ENCODE assay signal across 18 cellular contexts in genomic region chr2:105671156-105671555, GRCh38.
A peak's percentile ranks its signal among the peaks of the same experiment; 100 is the strongest.
DNase-seq lines count a peak whose midpoint lies in the region; ATAC-seq, FAIRE-seq and TF ChIP-seq lines count a peak whose summit lies in the region.
"Had no signal": no experiment of that assay in that cellular context is flagged by ENCODE, and none has a peak within 500 bp of the region (broad histone marks: within the 10 kb centered on the region; RNA-seq: fewer than 3 reads in every experiment).

No MANE protein-coding gene starts in this region.

- peak; percentile 41 to 69 for ATAC-seq in left cardiac atrium
- peak; percentile 67 for ATAC-seq in thoracic aorta (ENCODE audit: insufficient number of reproducible peaks, low FRiP score, low read depth)
- ATAC-seq: K562; left lobe of liver; stimulated activated effector memory CD8-positive, alpha-beta T cell treated with anti-CD3 and anti-CD28 coated beads, Interleukin-12 subunit alpha, Interleukin-12 subunit beta, amount 100 ng/mL, for 72 hours had no signal

- H3K27ac ChIP-seq in thoracic aorta: peak overlapping the region in 1 of 2 donors; percentile 48

- H3K4me1 Mint-ChIP-seq in activated CD4-positive, alpha-beta memory T cell treated with anti-CD3 and anti-CD28 coated beads, Interleukin-2, amount 10 ng/mL, durations not matched to agents 7 days and 5 days: peaks cover 13% of the 10 kb centered on the region

- TF ChIP-seq CTCF in cardiac fibroblast (IDR thresholded peaks at IDR 0.05; ENCODE audit: low read depth, low read length): no peak
- no peak for TF ChIP-seq CTCF in thoracic aorta (IDR thresholded peaks at IDR 0.05)

- peak; percentile 23 for DNase-seq in H54 (ENCODE audit: insufficient read length, low spot score)
- peak; percentile 58 to 73 for DNase-seq in cardiac fibroblast (ENCODE audit: low read depth in 2 of 2)
- DNase-seq in left cardiac atrium: peak; percentile 54
- DNase-seq in thoracic aorta (ENCODE audit: low spot score): peak; percentile 60
- DNase-seq in stimulated activated CD4-positive, alpha-beta T cell treated with anti-CD3 and anti-CD28 coated beads, Interleukin-1b, Interleukin-23, amount 100 ng/mL, for 48 hours: no peak
- no peak for DNase-seq in activated naive CD4-positive, alpha-beta T cell treated with anti-CD3 and anti-CD28 coated beads, Interleukin-2, amount 50 U/mL, for 16 hours
- no peak for DNase-seq in activated CD4-positive, alpha-beta memory T cell treated with anti-CD3 and anti-CD28 coated beads, Interleukin-2, amount 10 ng/mL, durations not matched to agents 7 days and 5 days
- DNase-seq in LoVo (ENCODE audit: low spot score): no peak
- DNase-seq: activated CD4-positive, CD25-positive, alpha-beta regulatory T cell; activated effector memory CD4-positive, alpha-beta T cell treated with anti-CD3 and anti-CD28 coated beads, Interleukin-2, amount 50 U/mL, for 16 hours; cortex of kidney; DMS79 treated with DMSO at 0.1 percent for 48 hours; erythroblast; NCI-H748 treated with DMSO at 0.1 percent for 48 hours; small intestine had no signal

- H3K9me3 Mint-ChIP-seq in activated CD4-positive, alpha-beta memory T cell treated with anti-CD3 and anti-CD28 coated beads, Interleukin-2, amount 10 ng/mL, durations not matched to agents 7 days and 5 days: peaks cover 18% of the 10 kb centered on the region

- peaks cover 6% of the 10 kb centered on the region for H3K36me3 Mint-ChIP-seq in activated CD4-positive, alpha-beta memory T cell treated with anti-CD3 and anti-CD28 coated beads, Interleukin-2, amount 10 ng/mL, durations not matched to agents 7 days and 5 days (ENCODE audit: low read depth)
- H3K36me3 Mint-ChIP-seq: stimulated activated effector memory CD8-positive, alpha-beta T cell treated with anti-CD3 and anti-CD28 coated beads, Interleukin-12 subunit alpha, Interleukin-12 subunit beta, amount 100 ng/mL, for 72 hours had no signal

- intact Hi-C loops in left cardiac atrium (cut with DNase I): no loop called here

- no peaks in the 10 kb centered on the region for H3K36me3 ChIP-seq in thoracic aorta

- POLR2A ChIA-PET in activated CD4-positive, alpha-beta memory T cell treated with anti-CD3 and anti-CD28 coated beads, Interleukin-2, amount 10 ng/mL, durations not matched to agents 7 days and 5 days (lab: Charles Lee): no interaction called here

- H3K4me3 ChIP-seq in cardiac fibroblast (replicated peaks in 1 of 2; ENCODE audit: low read depth in 2 of 2, low read length in 2 of 2): no peak overlapping the region
- H3K4me3 ChIP-seq in thoracic aorta: peak overlapping the region; percentile 37
- H3K4me3 ChIP-seq: K562 had no signal

- peaks cover 1% of the 10 kb centered on the region for H3K9me3 ChIP-seq in thoracic aorta

- peaks cover 5% of the 10 kb centered on the region for H3K27me3 Mint-ChIP-seq in activated CD4-positive, alpha-beta memory T cell treated with anti-CD3 and anti-CD28 coated beads, Interleukin-2, amount 10 ng/mL, durations not matched to agents 7 days and 5 days

- FAIRE-seq in H54 (lab: Jason Lieb, UNC): no peak
- FAIRE-seq: K562, small intestine had no signal

- CTCF ChIA-PET in activated CD4-positive, alpha-beta memory T cell treated with anti-CD3 and anti-CD28 coated beads, Interleukin-2, amount 10 ng/mL, durations not matched to agents 7 days and 5 days (lab: Charles Lee): no interaction called here

- H3K4me3 Mint-ChIP-seq in activated CD4-positive, alpha-beta memory T cell treated with anti-CD3 and anti-CD28 coated beads, Interleukin-2, amount 10 ng/mL, durations not matched to agents 7 days and 5 days: no peak overlapping the region
- H3K4me3 Mint-ChIP-seq: stimulated activated effector memory CD8-positive, alpha-beta T cell treated with anti-CD3 and anti-CD28 coated beads, Interleukin-12 subunit alpha, Interleukin-12 subunit beta, amount 100 ng/mL, for 72 hours had no signal

- H3K27me3 ChIP-seq in thoracic aorta (replicated peaks; ENCODE audit: insufficient read depth): no peaks in the 10 kb centered on the region

- H3K27ac Mint-ChIP-seq in activated CD4-positive, alpha-beta memory T cell treated with anti-CD3 and anti-CD28 coated beads, Interleukin-2, amount 10 ng/mL, durations not matched to agents 7 days and 5 days: no peak overlapping the region
- H3K27ac Mint-ChIP-seq: stimulated activated effector memory CD8-positive, alpha-beta T cell treated with anti-CD3 and anti-CD28 coated beads, Interleukin-12 subunit alpha, Interleukin-12 subunit beta, amount 100 ng/mL, for 72 hours had no signal

- peaks cover 7 to 14% of the 10 kb centered on the region in 2 donors for H3K4me1 ChIP-seq in thoracic aorta (ENCODE audit: control insufficient read depth in 1 of 2, low read depth in 2 of 2)

- no peak for TF ChIP-seq POLR2A in H54 (IDR thresholded peaks at IDR 0.05; ENCODE audit: low read depth, low read length)

Comparison
In these comparisons a context has a peak if more than half of its experiments do, and no peak if none do; other contexts are left out.
1. DNase-seq: peak in H54 (single experiment), cardiac fibroblast (2 of 2), left cardiac atrium (single experiment) and thoracic aorta (single experiment); none in stimulated activated CD4-positive, alpha-beta T cell treated with anti-CD3 and anti-CD28 coated beads, Interleukin-1b, Interleukin-23, amount 100 ng/mL, for 48 hours (single experiment), activated naive CD4-positive, alpha-beta T cell treated with anti-CD3 and anti-CD28 coated beads, Interleukin-2, amount 50 U/mL, for 16 hours (single experiment), activated CD4-positive, alpha-beta memory T cell treated with anti-CD3 and anti-CD28 coated beads, Interleukin-2, amount 10 ng/mL, durations not matched to agents 7 days and 5 days (single experiment) and LoVo (single experiment).